Comparison of ENCODE assay signal across 1 cellular context in genomic region chr1:222730866-222731265, GRCh38.
TF ChIP-seq lines count a peak whose summit lies in the region.

No MANE protein-coding gene starts in this region.

TF ChIP-seq in GM12878, 131 proteins besides CTCF, POLR2A, EP300 and RAD21:
- TF ChIP-seq SPI1 (IDR thresholded peaks at IDR 0.05; ENCODE audit: borderline replicate concordance, insufficient read depth, low read depth, low read length): peak; percentile 7; the same call in 1 of the 2 replicates
- 0 out of 4 replicates have a peak, but pooled peaks of 1 of the 2 experiments have one; percentile 19 for TF ChIP-seq ETV6 (conservative IDR thresholded peaks at IDR 0.05 in 1 of 2, IDR thresholded peaks at IDR 0.05 in 1 of 2; ENCODE audit: borderline replicate concordance in 1 of 2, low read depth in 1 of 2)
- TF ChIP-seq YBX1 (IDR thresholded peaks at IDR 0.05): no peak
- TF ChIP-seq, protein P1, sequence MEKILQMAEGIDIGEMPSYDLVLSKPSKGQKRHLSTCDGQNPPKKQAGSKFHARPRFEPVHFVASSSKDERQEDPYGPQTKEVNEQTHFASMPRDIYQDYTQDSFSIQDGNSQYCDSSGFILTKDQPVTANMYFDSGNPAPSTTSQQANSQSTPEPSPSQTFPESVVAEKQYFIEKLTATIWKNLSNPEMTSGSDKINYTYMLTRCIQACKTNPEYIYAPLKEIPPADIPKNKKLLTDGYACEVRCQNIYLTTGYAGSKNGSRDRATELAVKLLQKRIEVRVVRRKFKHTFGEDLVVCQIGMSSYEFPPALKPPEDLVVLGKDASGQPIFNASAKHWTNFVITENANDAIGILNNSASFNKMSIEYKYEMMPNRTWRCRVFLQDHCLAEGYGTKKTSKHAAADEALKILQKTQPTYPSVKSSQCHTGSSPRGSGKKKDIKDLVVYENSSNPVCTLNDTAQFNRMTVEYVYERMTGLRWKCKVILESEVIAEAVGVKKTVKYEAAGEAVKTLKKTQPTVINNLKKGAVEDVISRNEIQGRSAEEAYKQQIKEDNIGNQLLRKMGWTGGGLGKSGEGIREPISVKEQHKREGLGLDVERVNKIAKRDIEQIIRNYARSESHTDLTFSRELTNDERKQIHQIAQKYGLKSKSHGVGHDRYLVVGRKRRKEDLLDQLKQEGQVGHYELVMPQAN (conservative IDR thresholded peaks at IDR 0.05): no peak
TF ChIP-seq in GM12878: peak in this region for 2.
